26 cellular contexts compared by ENCODE assay signal in the genomic region with DNA sequence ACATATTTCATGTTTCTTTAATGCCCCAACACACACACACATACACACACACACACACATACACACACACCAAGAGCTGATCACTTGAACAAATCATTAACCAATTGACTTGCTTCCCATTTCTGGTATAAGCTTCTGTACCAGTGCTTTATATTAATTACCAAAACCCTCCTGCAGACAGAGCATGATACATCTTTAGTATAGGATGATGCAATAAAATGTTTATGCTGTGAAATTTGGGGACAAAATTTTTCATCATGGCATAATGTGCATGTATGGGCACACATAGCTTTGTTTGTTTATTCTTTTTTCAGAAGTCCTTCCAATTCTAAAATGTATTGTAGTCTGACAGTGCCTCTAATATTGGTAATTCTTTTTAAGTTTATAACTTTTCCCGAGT. TPM values are rescaled to one million over a fixed set of nuclear protein-coding genes. Genes with fewer than 3 reads are reported as not detected.
"Had no signal": no experiment of that assay in that cellular context is flagged by ENCODE, and none has a peak within 500 bp of the region (broad histone marks: within the 10 kb centered on the region; RNA-seq: fewer than 3 reads in every experiment).

No MANE protein-coding gene starts in this region.

- H3K27ac ChIP-seq: ascending aorta, epithelial cell of prostate, parathyroid adenoma, sigmoid colon, thoracic aorta, upper lobe of right lung had no signal

- H3K79me2 ChIP-seq: parathyroid adenoma had no signal

- ATAC-seq: activated CD4-positive, CD25-positive, alpha-beta regulatory T cell treated with anti-CD3 and anti-CD28 coated beads, Interleukin-2, amount 50 U/mL, for 24 hours; activated CD8-positive, alpha-beta T cell treated with anti-CD3 and anti-CD28 coated beads, Interleukin-2, amount 10 ng/mL, durations not matched to agents 7 days and 5 days; activated T-cell treated with anti-CD3 and anti-CD28 coated beads, Interleukin-2, amount 50 U/mL, for 4 hours; left lobe of liver; stimulated activated effector memory CD8-positive, alpha-beta T cell treated with anti-CD3 and anti-CD28 coated beads, Interleukin-12 subunit alpha, Interleukin-12 subunit beta, amount 100 ng/mL, for 72 hours; upper lobe of right lung had no signal

- FAIRE-seq: bronchial epithelial cell, frontal cortex, keratinocyte had no signal

- H3K4me1 ChIP-seq: ascending aorta, parathyroid adenoma, sigmoid colon, upper lobe of right lung had no signal

- H3K9me3 Mint-ChIP-seq: activated CD4-positive, alpha-beta T cell treated with anti-CD3 and anti-CD28 coated beads, Interleukin-2, amount 10 ng/mL, durations not matched to agents 7 days and 5 days; activated naive CD4-positive, alpha-beta T cell treated with anti-CD3 and anti-CD28 coated beads, Interleukin-2, amount 10 ng/mL, durations not matched to agents 7 days and 5 days; activated T-cell treated with anti-CD3 and anti-CD28 coated beads, Interleukin-2, amount 50 U/mL, for 4 hours; nephron; stimulated activated effector memory CD8-positive, alpha-beta T cell treated with anti-CD3 and anti-CD28 coated beads, Interleukin-12 subunit alpha, Interleukin-12 subunit beta, amount 100 ng/mL, for 72 hours had no signal

- DNase-seq: activated CD4-positive, alpha-beta T cell treated with anti-CD3 and anti-CD28 coated beads, Interleukin-2, amount 10 ng/mL, durations not matched to agents 7 days and 5 days; activated CD8-positive, alpha-beta memory T cell treated with anti-CD3 and anti-CD28 coated beads, Interleukin-2, amount 50 U/mL, for 4 hours; activated CD8-positive, alpha-beta T cell treated with anti-CD3 and anti-CD28 coated beads, Interleukin-2, amount 10 ng/mL, durations not matched to agents 7 days and 5 days; activated effector memory CD4-positive, alpha-beta T cell treated with Interleukin-2 at 50 U/mL for 16 hours; activated naive CD4-positive, alpha-beta T cell treated with anti-CD3 and anti-CD28 coated beads, Interleukin-2, amount 10 ng/mL, durations not matched to agents 7 days and 5 days; activated T-cell treated with anti-CD3 and anti-CD28 coated beads, Interleukin-2, amount 50 U/mL, for 4 hours; cerebellar nuclear complex; dermis blood vessel endothelial cell; midbrain; sigmoid colon; stimulated activated CD4-positive, alpha-beta T cell treated with anti-CD3 and anti-CD28 coated beads, Interleukin-4, amount 100 ng/mL, for 24 hours; T-helper 1 cell; T-helper 9 cell; upper lobe of right lung had no signal

- H3K27me3 ChIP-seq: ascending aorta, sigmoid colon, upper lobe of right lung had no signal

- H3K4me3 ChIP-seq: ascending aorta, sigmoid colon, thoracic aorta, upper lobe of right lung had no signal

- H3K9me3 ChIP-seq: ascending aorta, sigmoid colon, thoracic aorta, upper lobe of right lung had no signal

- H3K4me3 Mint-ChIP-seq: activated CD4-positive, alpha-beta T cell treated with anti-CD3 and anti-CD28 coated beads, Interleukin-2, amount 10 ng/mL, durations not matched to agents 7 days and 5 days; activated CD8-positive, alpha-beta T cell treated with anti-CD3 and anti-CD28 coated beads, Interleukin-2, amount 10 ng/mL, durations not matched to agents 7 days and 5 days; activated naive CD4-positive, alpha-beta T cell treated with anti-CD3 and anti-CD28 coated beads, Interleukin-2, amount 10 ng/mL, durations not matched to agents 7 days and 5 days; activated T-cell treated with anti-CD3 and anti-CD28 coated beads, Interleukin-2, amount 50 U/mL, for 4 hours; nephron; stimulated activated effector memory CD8-positive, alpha-beta T cell treated with anti-CD3 and anti-CD28 coated beads, Interleukin-12 subunit alpha, Interleukin-12 subunit beta, amount 100 ng/mL, for 72 hours had no signal

- H2AFZ ChIP-seq: parathyroid adenoma had no signal

- H3K9ac ChIP-seq: parathyroid adenoma had no signal

- H3K4me1 Mint-ChIP-seq: activated CD4-positive, alpha-beta T cell treated with anti-CD3 and anti-CD28 coated beads, Interleukin-2, amount 10 ng/mL, durations not matched to agents 7 days and 5 days; activated naive CD4-positive, alpha-beta T cell treated with anti-CD3 and anti-CD28 coated beads, Interleukin-2, amount 10 ng/mL, durations not matched to agents 7 days and 5 days; nephron; stimulated activated effector memory CD8-positive, alpha-beta T cell treated with anti-CD3 and anti-CD28 coated beads, Interleukin-12 subunit alpha, Interleukin-12 subunit beta, amount 100 ng/mL, for 72 hours had no signal

- H3K36me3 ChIP-seq: ascending aorta, sigmoid colon, thoracic aorta, upper lobe of right lung had no signal

- H3K27me3 Mint-ChIP-seq: activated naive CD4-positive, alpha-beta T cell treated with anti-CD3 and anti-CD28 coated beads, Interleukin-2, amount 10 ng/mL, durations not matched to agents 7 days and 5 days had no signal

- H3K27ac Mint-ChIP-seq: activated CD4-positive, alpha-beta T cell treated with anti-CD3 and anti-CD28 coated beads, Interleukin-2, amount 10 ng/mL, durations not matched to agents 7 days and 5 days; activated CD8-positive, alpha-beta T cell treated with anti-CD3 and anti-CD28 coated beads, Interleukin-2, amount 10 ng/mL, durations not matched to agents 7 days and 5 days; activated naive CD4-positive, alpha-beta T cell treated with anti-CD3 and anti-CD28 coated beads, Interleukin-2, amount 10 ng/mL, durations not matched to agents 7 days and 5 days; nephron; stimulated activated effector memory CD8-positive, alpha-beta T cell treated with anti-CD3 and anti-CD28 coated beads, Interleukin-12 subunit alpha, Interleukin-12 subunit beta, amount 100 ng/mL, for 72 hours had no signal

- H3K36me3 Mint-ChIP-seq: activated naive CD4-positive, alpha-beta T cell treated with anti-CD3 and anti-CD28 coated beads, Interleukin-2, amount 10 ng/mL, durations not matched to agents 7 days and 5 days; stimulated activated effector memory CD8-positive, alpha-beta T cell treated with anti-CD3 and anti-CD28 coated beads, Interleukin-12 subunit alpha, Interleukin-12 subunit beta, amount 100 ng/mL, for 72 hours had no signal

RNA-seq across cellular contexts. Expression of a gene that starts 34.5 kb away (rescaled TPM):
- total RNA-seq: activated CD4-positive, alpha-beta T cell treated with anti-CD3 and anti-CD28 coated beads, Interleukin-2, amount 10 ng/mL, durations not matched to agents 7 days and 5 days; activated CD8-positive, alpha-beta T cell treated with anti-CD3 and anti-CD28 coated beads, Interleukin-2, amount 10 ng/mL, durations not matched to agents 7 days and 5 days; lung microvascular endothelial cell had no signal
